1 cellular context compared by ENCODE assay signal in the genomic region with DNA sequence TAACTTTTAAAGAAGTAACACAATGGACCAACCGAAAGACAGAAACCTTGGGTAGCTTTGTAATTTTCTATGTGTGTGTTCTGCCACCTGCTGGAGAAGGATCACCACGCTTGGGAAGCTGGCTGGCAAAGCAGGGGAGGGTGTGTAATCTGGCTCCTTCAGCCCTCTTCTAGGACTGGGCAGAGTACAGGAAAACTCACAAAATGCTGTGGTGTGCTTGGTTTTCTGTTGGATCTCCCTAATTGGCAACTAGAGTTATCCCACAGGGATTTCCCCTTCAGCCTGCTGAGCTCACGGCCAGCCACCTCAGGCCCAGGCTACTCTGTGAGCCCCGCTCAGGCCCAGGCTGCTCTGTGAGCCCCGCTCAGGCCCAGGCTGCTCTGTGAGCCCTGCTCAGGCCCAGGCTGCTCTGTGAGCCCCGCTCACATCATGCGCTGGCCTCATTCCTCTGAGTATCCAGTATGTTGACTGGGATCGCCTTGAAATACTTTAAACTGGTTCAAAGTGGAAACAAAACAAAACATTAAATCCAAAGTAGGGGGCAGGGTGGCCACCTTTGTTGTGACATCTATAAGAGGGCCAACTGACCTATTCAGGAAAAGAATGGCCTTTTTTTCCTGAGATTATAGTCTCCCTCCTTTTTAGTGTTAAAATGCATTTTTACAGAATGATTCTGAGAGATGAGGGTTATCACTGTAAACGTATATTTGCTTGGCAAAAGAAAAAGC.
TF ChIP-seq lines count a peak whose summit lies in the region.

No MANE protein-coding gene starts in this region.

TF ChIP-seq in HepG2, 621 proteins besides CTCF, POLR2A, EP300 and RAD21 (continued from another document and continues in another):
- TF ChIP-seq DMTF1 (CRISPR knock-in tag; IDR thresholded peaks at IDR 0.05) (no peak), THAP7 (CRISPR knock-in tag; IDR thresholded peaks at IDR 0.05) (peak; percentile 43; the same call in 1 of the 2 replicates), MIXL1 (CRISPR knock-in tag; IDR thresholded peaks at IDR 0.05) (peak; percentile 70), JUND (CRISPR knock-in tag; IDR thresholded peaks at IDR 0.05) (no peak), HIVEP1 (CRISPR knock-in tag; IDR thresholded peaks at IDR 0.05) (peak; percentile 31; the same call in 1 of the 2 replicates), ZNF766 (CRISPR knock-in tag; IDR thresholded peaks at IDR 0.05; ENCODE audit: borderline replicate concordance) (peak; percentile 54; the same call in 1 of the 2 replicates), BORCS8-MEF2B (CRISPR knock-in tag; IDR thresholded peaks at IDR 0.05) (0 out of 2 replicates have a peak, but pooled peaks have one; percentile 42), MXD4 (CRISPR knock-in tag; IDR thresholded peaks at IDR 0.05) (peak; percentile 54; the same call in 1 of the 2 replicates), SMAD9 (CRISPR knock-in tag; IDR thresholded peaks at IDR 0.05) (no peak), ZSCAN9 (CRISPR knock-in tag; IDR thresholded peaks at IDR 0.05; ENCODE audit: borderline replicate concordance) (0 out of 2 replicates have a peak, but pooled peaks have one; percentile 45), MYC (CRISPR knock-in tag; IDR thresholded peaks at IDR 0.05; ENCODE audit: borderline replicate concordance) (no peak), ZNF713 (CRISPR knock-in tag; IDR thresholded peaks at IDR 0.05) (no peak), ZNF674 (CRISPR knock-in tag; IDR thresholded peaks at IDR 0.05; ENCODE audit: low read depth) (no peak), HCFC1 (IDR thresholded peaks at IDR 0.05; ENCODE audit: low read depth, low read length) (no peak), PITX1 (CRISPR knock-in tag; IDR thresholded peaks at IDR 0.05) (peak; percentile 71; the same call in 1 of the 2 replicates), SPEN (CRISPR knock-in tag; IDR thresholded peaks at IDR 0.05; ENCODE audit: low read depth) (peak; percentile 81), ZNF614 (CRISPR knock-in tag; IDR thresholded peaks at IDR 0.05; ENCODE audit: borderline replicate concordance) (0 out of 2 replicates have a peak, but pooled peaks have one; percentile 32), ZNF101 (CRISPR knock-in tag; IDR thresholded peaks at IDR 0.05; ENCODE audit: borderline replicate concordance, low read depth) (no peak), ZNF232 (CRISPR knock-in tag; IDR thresholded peaks at IDR 0.05; ENCODE audit: borderline replicate concordance) (no peak), ZNF20 (CRISPR knock-in tag; IDR thresholded peaks at IDR 0.05) (peak; percentile 80; the same call in 1 of the 2 replicates), NAIF1 (CRISPR knock-in tag; IDR thresholded peaks at IDR 0.05; ENCODE audit: borderline replicate concordance) (no peak), NRL (CRISPR knock-in tag; IDR thresholded peaks at IDR 0.05; ENCODE audit: borderline replicate concordance) (peak; percentile 69; the same call in 1 of the 2 replicates), CBFB (CRISPR knock-in tag; IDR thresholded peaks at IDR 0.05) (0 out of 2 replicates have a peak, but pooled peaks have one; percentile 19), MTA1 (CRISPR knock-in tag; IDR thresholded peaks at IDR 0.05; ENCODE audit: borderline replicate concordance) (no peak), HOXA3 (CRISPR knock-in tag; IDR thresholded peaks at IDR 0.05) (0 out of 2 replicates have a peak, but pooled peaks have one; percentile 40), ZNF737 (CRISPR knock-in tag; IDR thresholded peaks at IDR 0.05; ENCODE audit: borderline replicate concordance) (0 out of 2 replicates have a peak, but pooled peaks have one; percentile 70), CENPX (CRISPR knock-in tag; IDR thresholded peaks at IDR 0.05) (0 out of 2 replicates have a peak, but pooled peaks have one; percentile 88), MIER3 (CRISPR knock-in tag; IDR thresholded peaks at IDR 0.05; ENCODE audit: borderline replicate concordance) (peak; percentile 69; the same call in 1 of the 2 replicates), CENPT (CRISPR knock-in tag; IDR thresholded peaks at IDR 0.05; ENCODE audit: low read depth) (no peak), HNF4G (IDR thresholded peaks at IDR 0.05; ENCODE audit: borderline replicate concordance, low read depth, low read length) (no peak), HNF4G (CRISPR knock-in tag; IDR thresholded peaks at IDR 0.05; ENCODE audit: borderline replicate concordance, low read depth) (no peak), ZNF501 (CRISPR knock-in tag; IDR thresholded peaks at IDR 0.05) (peak; percentile 82), KDM2A (CRISPR knock-in tag; IDR thresholded peaks at IDR 0.05; ENCODE audit: borderline replicate concordance, low read depth) (peak; percentile 80), ZNF597 (CRISPR knock-in tag; IDR thresholded peaks at IDR 0.05) (no peak), SAP130 (CRISPR knock-in tag; IDR thresholded peaks at IDR 0.05; ENCODE audit: low read depth) (0 out of 2 replicates have a peak, but pooled peaks have one; percentile 38), SMAD3 (CRISPR knock-in tag; IDR thresholded peaks at IDR 0.05) (peak; percentile 71), ZKSCAN8 (CRISPR knock-in tag; IDR thresholded peaks at IDR 0.05; ENCODE audit: borderline replicate concordance) (peak; percentile 58; the same call in 1 of the 2 replicates), IRX3 (CRISPR knock-in tag; IDR thresholded peaks at IDR 0.05; ENCODE audit: borderline replicate concordance, low read depth) (no peak), ZNF800 (CRISPR knock-in tag; IDR thresholded peaks at IDR 0.05) (0 out of 2 replicates have a peak, but pooled peaks have one; percentile 25), STAG1 (CRISPR knock-in tag; IDR thresholded peaks at IDR 0.05) (peak; percentile 99), TRAFD1 (CRISPR knock-in tag; IDR thresholded peaks at IDR 0.05; ENCODE audit: borderline replicate concordance) (peak; percentile 84; the same call in 1 of the 2 replicates), ZC3H4 (CRISPR knock-in tag; IDR thresholded peaks at IDR 0.05; ENCODE audit: borderline replicate concordance) (0 out of 2 replicates have a peak, but pooled peaks have one; percentile 23), RXRB (CRISPR knock-in tag; IDR thresholded peaks at IDR 0.05; ENCODE audit: borderline replicate concordance) (no peak; the same call in 1 of the 2 replicates), TEAD3 (CRISPR knock-in tag; optimal IDR thresholded peaks at IDR 0.05; ENCODE audit: borderline replicate concordance) (peak; percentile 55)
- TF ChIP-seq, protein P1, sequence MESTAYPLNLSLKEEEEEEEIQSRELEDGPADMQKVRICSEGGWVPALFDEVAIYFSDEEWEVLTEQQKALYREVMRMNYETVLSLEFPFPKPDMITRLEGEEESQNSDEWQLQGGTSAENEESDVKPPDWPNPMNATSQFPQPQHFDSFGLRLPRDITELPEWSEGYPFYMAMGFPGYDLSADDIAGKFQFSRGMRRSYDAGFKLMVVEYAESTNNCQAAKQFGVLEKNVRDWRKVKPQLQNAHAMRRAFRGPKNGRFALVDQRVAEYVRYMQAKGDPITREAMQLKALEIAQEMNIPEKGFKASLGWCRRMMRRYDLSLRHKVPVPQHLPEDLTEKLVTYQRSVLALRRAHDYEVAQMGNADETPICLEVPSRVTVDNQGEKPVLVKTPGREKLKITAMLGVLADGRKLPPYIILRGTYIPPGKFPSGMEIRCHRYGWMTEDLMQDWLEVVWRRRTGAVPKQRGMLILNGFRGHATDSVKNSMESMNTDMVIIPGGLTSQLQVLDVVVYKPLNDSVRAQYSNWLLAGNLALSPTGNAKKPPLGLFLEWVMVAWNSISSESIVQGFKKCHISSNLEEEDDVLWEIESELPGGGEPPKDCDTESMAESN (CRISPR knock-in tag; conservative IDR thresholded peaks at IDR 0.05): 0 out of 2 replicates have a peak, but pooled peaks have one; percentile 55
- TF ChIP-seq, protein P2, sequence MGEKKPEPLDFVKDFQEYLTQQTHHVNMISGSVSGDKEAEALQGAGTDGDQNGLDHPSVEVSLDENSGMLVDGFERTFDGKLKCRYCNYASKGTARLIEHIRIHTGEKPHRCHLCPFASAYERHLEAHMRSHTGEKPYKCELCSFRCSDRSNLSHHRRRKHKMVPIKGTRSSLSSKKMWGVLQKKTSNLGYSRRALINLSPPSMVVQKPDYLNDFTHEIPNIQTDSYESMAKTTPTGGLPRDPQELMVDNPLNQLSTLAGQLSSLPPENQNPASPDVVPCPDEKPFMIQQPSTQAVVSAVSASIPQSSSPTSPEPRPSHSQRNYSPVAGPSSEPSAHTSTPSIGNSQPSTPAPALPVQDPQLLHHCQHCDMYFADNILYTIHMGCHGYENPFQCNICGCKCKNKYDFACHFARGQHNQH (CRISPR knock-in tag; IDR thresholded peaks at IDR 0.05): peak; percentile 82; the same call in 1 of the 2 replicates
- TF ChIP-seq, protein P3, sequence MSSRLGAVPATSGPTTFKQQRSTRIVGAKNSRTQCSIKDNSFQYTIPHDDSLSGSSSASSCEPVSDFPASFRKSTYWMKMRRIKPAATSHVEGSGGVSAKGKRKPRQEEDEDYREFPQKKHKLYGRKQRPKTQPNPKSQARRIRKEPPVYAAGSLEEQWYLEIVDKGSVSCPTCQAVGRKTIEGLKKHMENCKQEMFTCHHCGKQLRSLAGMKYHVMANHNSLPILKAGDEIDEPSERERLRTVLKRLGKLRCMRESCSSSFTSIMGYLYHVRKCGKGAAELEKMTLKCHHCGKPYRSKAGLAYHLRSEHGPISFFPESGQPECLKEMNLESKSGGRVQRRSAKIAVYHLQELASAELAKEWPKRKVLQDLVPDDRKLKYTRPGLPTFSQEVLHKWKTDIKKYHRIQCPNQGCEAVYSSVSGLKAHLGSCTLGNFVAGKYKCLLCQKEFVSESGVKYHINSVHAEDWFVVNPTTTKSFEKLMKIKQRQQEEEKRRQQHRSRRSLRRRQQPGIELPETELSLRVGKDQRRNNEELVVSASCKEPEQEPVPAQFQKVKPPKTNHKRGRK (CRISPR knock-in tag; IDR thresholded peaks at IDR 0.05): no peak
